8 cellular contexts compared by ENCODE assay signal in genomic region chrX:129930941-129931410, GRCh38. TPM values are rescaled to one million over a fixed set of nuclear protein-coding genes. Genes with fewer than 3 reads are reported as not detected.
DNase-seq lines count a peak whose midpoint lies in the region; TF ChIP-seq lines count a peak whose summit lies in the region.

No MANE protein-coding gene starts in this region.

- DNase-seq in T-helper 1 cell (no peak), PC-9 (no peak), epithelial cell of prostate (ENCODE audit: low read depth, low spot score) (no peak), SIG-M5 (lab: John Stamatoyannopoulos, UW) (no peak), NCI-H187 (lab: John Stamatoyannopoulos, UW) (no peak)
- DNase-seq in effector CD8-positive, alpha-beta T cell (lab: John Stamatoyannopoulos, UW), result no peak

- POLR2A ChIA-PET in PC-9 (lab: Charles Lee; ENCODE audit: unreplicated experiment), result interaction anchor here (0.6 kb wide), 1 partner anchor 130 kb away, joined by 5 read pairs; no protein-coding TSS in a partner anchor

- H3K4me1 ChIP-seq in PC-9 (replicated peaks; ENCODE audit: insufficient read depth), result no peaks in the 10 kb centered on the region
- no peaks in the 10 kb centered on the region for H3K4me1 ChIP-seq in parathyroid adenoma

- intact Hi-C loops in PC-9 (cut with micrococcal nuclease; ENCODE audit: unreplicated experiment), result no loop called here

- no peaks in the 10 kb centered on the region for H3K9me2 ChIP-seq in PC-9 (ENCODE audit: insufficient read depth)

- H3K4me3 Mint-ChIP-seq in T-helper 1 cell treated with Interleukin-12 subunit alpha and Interleukin-12 subunit beta and Interleukin-4 antibody, amounts not matched to agents 30 μg/mL and 1 μg/mL, for 36 hours, result peak overlapping the region; percentile 83

- H3K27me3 ChIP-seq in PC-9 (ENCODE audit: insufficient read depth, low read depth) (peaks cover 18% of the 10 kb centered on the region), parathyroid adenoma (ENCODE audit: control insufficient read depth, insufficient read depth, low read length) (no peaks in the 10 kb centered on the region)

- TF ChIP-seq CTCF in PC-9 (conservative IDR thresholded peaks at IDR 0.05), result no peak
- TF ChIP-seq CTCF in parathyroid adenoma (IDR thresholded peaks at IDR 0.05), result no peak

- peak overlapping the region; percentile 85 for H3K4me2 ChIP-seq in PC-9
- peak overlapping the region; percentile 80 for H3K4me2 ChIP-seq in parathyroid adenoma (ENCODE audit: low read length)

- H3K36me3 Mint-ChIP-seq in T-helper 1 cell treated with Interleukin-12 subunit alpha and Interleukin-12 subunit beta and Interleukin-4 antibody, amounts not matched to agents 30 μg/mL and 1 μg/mL, for 36 hours (ENCODE audit: low read depth), result peaks cover 9% of the 10 kb centered on the region

- no peaks in the 10 kb centered on the region for H3K9me3 Mint-ChIP-seq in T-helper 1 cell treated with Interleukin-12 subunit alpha and Interleukin-12 subunit beta and Interleukin-4 antibody, amounts not matched to agents 30 μg/mL and 1 μg/mL, for 36 hours

- H3K27me3 Mint-ChIP-seq in T-helper 1 cell treated with Interleukin-12 subunit alpha and Interleukin-12 subunit beta and Interleukin-4 antibody, amounts not matched to agents 30 μg/mL and 1 μg/mL, for 36 hours (ENCODE audit: low read depth), result peaks cover 17% of the 10 kb centered on the region

- no peak overlapping the region for H3K27ac ChIP-seq in PC-9
- H3K27ac ChIP-seq in epithelial cell of prostate, result peak overlapping the region; percentile 62
- H3K27ac ChIP-seq in parathyroid adenoma, result peak overlapping the region; percentile 87

- peaks cover 15% of the 10 kb centered on the region for H3K36me3 ChIP-seq in PC-9 (ENCODE audit: low read depth)
- H3K36me3 ChIP-seq in parathyroid adenoma (ENCODE audit: control insufficient read depth, insufficient read depth, low read length), result no peaks in the 10 kb centered on the region

- H3K4me3 ChIP-seq in PC-9, result peak overlapping the region; percentile 85; the same call in 1 of the 2 replicates
- peak overlapping the region; percentile 82 for H3K4me3 ChIP-seq in parathyroid adenoma (ENCODE audit: low read depth, low read length)

- H3K9me3 ChIP-seq in PC-9 (ENCODE audit: insufficient read depth, low read depth) (no peaks in the 10 kb centered on the region), parathyroid adenoma (ENCODE audit: control insufficient read depth, low read length) (no peaks in the 10 kb centered on the region)

- H2AFZ ChIP-seq in PC-9 (no peak overlapping the region), parathyroid adenoma (peak overlapping the region; percentile 78)

- no TSS peak for BruUV-seq in PC-9 (replicated peaks; lab: Mats Ljungman, UMichigan)

- H3K4me1 Mint-ChIP-seq in T-helper 1 cell treated with Interleukin-12 subunit alpha and Interleukin-12 subunit beta and Interleukin-4 antibody, amounts not matched to agents 30 μg/mL and 1 μg/mL, for 36 hours (ENCODE audit: low read depth), result peaks cover 6% of the 10 kb centered on the region

- H3K9ac ChIP-seq in parathyroid adenoma, result no peak overlapping the region

- H4K20me1 ChIP-seq in PC-9 (ENCODE audit: insufficient read depth), result 0 out of 2 replicates have a peak, but pooled peaks cover 3% of the 10 kb centered on the region

- peak overlapping the region; percentile 93 for H3K27ac Mint-ChIP-seq in T-helper 1 cell treated with Interleukin-12 subunit alpha and Interleukin-12 subunit beta and Interleukin-4 antibody, amounts not matched to agents 30 μg/mL and 1 μg/mL, for 36 hours

- peaks cover 47% of the 10 kb centered on the region for H3F3A ChIP-seq in PC-9 (ENCODE audit: insufficient read depth, low read depth)

- CTCF ChIA-PET in PC-9 (lab: Charles Lee), result interaction anchor here (0.6 kb wide), 1 partner anchor 131 kb away, joined by 5 read pairs; no protein-coding TSS in a partner anchor

- H3K79me2 ChIP-seq in PC-9 (ENCODE audit: low read depth), result no peaks in the 10 kb centered on the region
- H3K79me2 ChIP-seq in parathyroid adenoma, result no peaks in the 10 kb centered on the region

RNA-seq across cellular contexts. Expression of gene UTP14A, which starts 25.0 kb away (rescaled TPM):
- 44.6 and 55.4 TPM in 2 replicates for total RNA-seq in PC-9 (2021)

RNA-seq across cellular contexts. Expression of gene BCORL1, which starts 51.5 kb away (rescaled TPM):
- total RNA-seq in PC-9 (2021), result 32.2 TPM in 2 replicates
